16 cellular contexts compared by ENCODE assay signal in genomic region chr3:13612829-13613228, GRCh38.
DNase-seq lines count a peak whose midpoint lies in the region; ATAC-seq, FAIRE-seq and TF ChIP-seq lines count a peak whose summit lies in the region.
"Had no signal": no experiment of that assay in that cellular context is flagged by ENCODE, and none has a peak within 500 bp of the region (broad histone marks: within the 10 kb centered on the region; RNA-seq: fewer than 3 reads in every experiment).

No MANE protein-coding gene starts in this region.

- H3K79me2 ChIP-seq in Karpas-422 (ENCODE audit: low read length): no peaks in the 10 kb centered on the region

- H3K4me3 ChIP-seq in body of pancreas: no peak overlapping the region
- no peak overlapping the region for H3K4me3 ChIP-seq in gastrocnemius medialis
- H3K4me3 ChIP-seq in Karpas-422 (ENCODE audit: low read length): no peak overlapping the region
- H3K4me3 ChIP-seq: ascending aorta, stomach had no signal

- H3K27ac ChIP-seq in body of pancreas: no peak overlapping the region
- peak overlapping the region in 3 of 4 donors; percentile 7 to 52 (median 31) for H3K27ac ChIP-seq in gastrocnemius medialis
- no peak overlapping the region for H3K27ac ChIP-seq in Karpas-422 (ENCODE audit: low read length)
- H3K27ac ChIP-seq: ascending aorta, stomach had no signal

- H2AFZ ChIP-seq in Karpas-422 (ENCODE audit: low read length): no peak overlapping the region

- H4K20me1 ChIP-seq in Karpas-422 (ENCODE audit: insufficient read depth, low read depth, low read length): no peaks in the 10 kb centered on the region

- intact Hi-C loops in body of pancreas (cut with DNase I): no loop called here
- intact Hi-C loops in left cardiac atrium (cut with DNase I): loop anchor here in 1 of 2 donors (5.0 kb wide), 1 partner anchor 36 kb away; no protein-coding TSS in a partner anchor
- intact Hi-C loops in gastrocnemius medialis (cut with DNase I; ENCODE audit: low total_unique reads): no loop called here

- no peak overlapping the region for H3K9ac ChIP-seq in Karpas-422 (ENCODE audit: low read length)

- no peak for TF ChIP-seq POLR2A in body of pancreas (IDR thresholded peaks at IDR 0.05)
- no peak for TF ChIP-seq POLR2A in gastrocnemius medialis (IDR thresholded peaks at IDR 0.05)

- ATAC-seq in body of pancreas: peak; percentile 47
- peak; percentile 23 to 93 for ATAC-seq in left cardiac atrium
- peak; percentile 82 to 89 for ATAC-seq in gastrocnemius medialis
- no peak for ATAC-seq in HG03135 (IDR thresholded peaks at IDR 0.05; ENCODE audit: unreplicated experiment)
- ATAC-seq: SK-N-SH treated with all-trans-retinoic acid at 6 μM for 48 hours had no signal

- H3K27me3 ChIP-seq in body of pancreas: no peaks in the 10 kb centered on the region
- no peaks in the 10 kb centered on the region for H3K27me3 ChIP-seq in gastrocnemius medialis
- no peaks in the 10 kb centered on the region for H3K27me3 ChIP-seq in Karpas-422 (ENCODE audit: low read length)
- H3K27me3 ChIP-seq: ascending aorta had no signal

- DNase-seq in CD1c-positive myeloid dendritic cell (ENCODE audit: extremely low spot score) (peak; percentile 2), body of pancreas (peak in 3 of 4 donors; percentile 17 to 30 (median 25)), left cardiac atrium (no peak), gastrocnemius medialis (peak; percentile 77 to 86), Karpas-422 (no peak), GM19239 (ENCODE audit: insufficient read length, low spot score) (no peak), COLO829 (ENCODE audit: low spot score) (no peak)
- DNase-seq: activated CD4-positive, alpha-beta memory T cell treated with anti-CD3 and anti-CD28 coated beads for 36 hours; immature natural killer cell; NCI-H146; NCI-H446; stomach had no signal

- no peak for FAIRE-seq in GM19239 (lab: Jason Lieb, UNC)
- FAIRE-seq: frontal cortex had no signal

- in situ Hi-C loops in gastrocnemius medialis (cut with MboI; ENCODE audit: low sequenced_read_pairs in 4 of 4): no loop called here

- H3K36me3 ChIP-seq in body of pancreas (replicated peaks in 1 of 2; ENCODE audit: insufficient read depth in 1 of 2, low read depth in 2 of 2): no peaks in the 10 kb centered on the region
- no peaks in the 10 kb centered on the region for H3K36me3 ChIP-seq in gastrocnemius medialis
- no peaks in the 10 kb centered on the region for H3K36me3 ChIP-seq in Karpas-422 (ENCODE audit: insufficient read depth, low read length)
- H3K36me3 ChIP-seq: stomach had no signal

- no peak overlapping the region for H3K4me2 ChIP-seq in Karpas-422 (ENCODE audit: low read depth, low read length, poor library complexity, severe bottlenecking)

- 91 to 100% methylated on average over 2 to 3 of the region's 3 CpGs for WGBS in body of pancreas, 2 donors

- TF ChIP-seq CTCF in body of pancreas (IDR thresholded peaks at IDR 0.05): no peak
- no peak for TF ChIP-seq CTCF in gastrocnemius medialis (IDR thresholded peaks at IDR 0.05 in 4 of 5, conservative IDR thresholded peaks at IDR 0.05 in 1 of 5)

- H3K4me1 ChIP-seq in body of pancreas (no peaks in the 10 kb centered on the region), gastrocnemius medialis (no peaks in the 10 kb centered on the region), Karpas-422 (ENCODE audit: low read length) (no peaks in the 10 kb centered on the region)
- H3K4me1 ChIP-seq: ascending aorta, stomach had no signal

- no peaks in the 10 kb centered on the region for H3K9me3 ChIP-seq in body of pancreas
- H3K9me3 ChIP-seq in gastrocnemius medialis: no peaks in the 10 kb centered on the region
- no peaks in the 10 kb centered on the region for H3K9me3 ChIP-seq in Karpas-422 (ENCODE audit: low read length)
- H3K9me3 ChIP-seq: ascending aorta had no signal

- H3K9me2 ChIP-seq in Karpas-422 (replicated peaks; ENCODE audit: insufficient read depth, low read length): no peaks in the 10 kb centered on the region

Comparison
In these comparisons a context has a peak if more than half of its experiments do, and no peak if none do; other contexts are left out.
1. DNase-seq: peak in CD1c-positive myeloid dendritic cell (single experiment), body of pancreas (3 of 4) and gastrocnemius medialis (2 of 2); none in left cardiac atrium (single experiment), Karpas-422 (single experiment), GM19239 (single experiment) and COLO829 (single experiment).
2. H3K27ac ChIP-seq: peak in gastrocnemius medialis (3 of 4); none in body of pancreas (0 of 4) and Karpas-422 (single experiment).